Comparison of ENCODE assay signal across 21 cellular contexts in genomic region chr2:53708988-53709387, GRCh38.
"Had no signal": no experiment of that assay in that cellular context is flagged by ENCODE, and none has a peak within 500 bp of the region (broad histone marks: within the 10 kb centered on the region; RNA-seq: fewer than 3 reads in every experiment).

No MANE protein-coding gene starts in this region.

- H3K27ac ChIP-seq: esophagus squamous epithelium, gastrocnemius medialis, spleen, thyroid gland, upper lobe of right lung had no signal

- H3K4me1 Mint-ChIP-seq: activated T-helper 17 cell treated with anti-CD3 and anti-CD28 coated beads, Interleukin-2, amount 50 U/mL, for 72 hours had no signal

- ATAC-seq: activated naive CD4-positive, alpha-beta T cell treated with anti-CD3 and anti-CD28 coated beads, Interleukin-2, amount 50 U/mL, for 72 hours; activated T-helper 17 cell treated with anti-CD3 and anti-CD28 coated beads, Interleukin-2, amount 50 U/mL, for 72 hours; gastrocnemius medialis; natural killer cell treated with Interleukin-12 subunit alpha and Interleukin-12 subunit beta and Interleukin-15 and Interleukin-18, amount 100 ng/mL, for 72 hours; upper lobe of right lung had no signal

- H3K27me3 ChIP-seq: esophagus squamous epithelium, gastrocnemius medialis, spleen, thyroid gland, upper lobe of right lung had no signal

- H3K4me3 Mint-ChIP-seq: activated CD4-positive, alpha-beta T cell treated with anti-CD3 and anti-CD28 coated beads, Interleukin-2, amount 10 ng/mL, durations not matched to agents 24 days and 14 days; activated T-cell treated with anti-CD3 and anti-CD28 coated beads, Interleukin-2, amount 50 U/mL, for 24 hours; activated T-helper 17 cell treated with anti-CD3 and anti-CD28 coated beads, Interleukin-2, amount 50 U/mL, for 72 hours; natural killer cell treated with Interleukin-12 subunit alpha and Interleukin-12 subunit beta and Interleukin-15 and Interleukin-18, amount 100 ng/mL, for 72 hours; T-helper 1 cell treated with Interleukin-12 subunit alpha and Interleukin-12 subunit beta and Interleukin-4 antibody, amounts not matched to agents 30 μg/mL and 1 μg/mL, for 36 hours had no signal

- H3K4me3 ChIP-seq: esophagus squamous epithelium, gastrocnemius medialis, spleen, thyroid gland, upper lobe of right lung had no signal

- H3K27me3 Mint-ChIP-seq: activated CD4-positive, alpha-beta T cell treated with anti-CD3 and anti-CD28 coated beads, Interleukin-2, amount 10 ng/mL, durations not matched to agents 24 days and 14 days; activated T-cell treated with anti-CD3 and anti-CD28 coated beads, Interleukin-2, amount 50 U/mL, for 24 hours; activated T-helper 17 cell treated with anti-CD3 and anti-CD28 coated beads, Interleukin-2, amount 50 U/mL, for 72 hours; natural killer cell treated with Interleukin-12 subunit alpha and Interleukin-12 subunit beta and Interleukin-15 and Interleukin-18, amount 100 ng/mL, for 72 hours; progenitor cell of endocrine pancreas had no signal

- H3K4me1 ChIP-seq: esophagus squamous epithelium, gastrocnemius medialis, spleen, upper lobe of right lung had no signal

- H3K9me3 ChIP-seq: gastrocnemius medialis, thyroid gland, upper lobe of right lung had no signal

- H3K9me3 Mint-ChIP-seq: natural killer cell treated with Interleukin-12 subunit alpha and Interleukin-12 subunit beta and Interleukin-15 and Interleukin-18, amount 100 ng/mL, for 72 hours had no signal

- DNase-seq: activated CD4-positive, alpha-beta T cell treated with anti-CD3 and anti-CD28 coated beads, Interleukin-2, amount 10 ng/mL, durations not matched to agents 24 days and 14 days; activated CD4-positive, CD25-positive, alpha-beta regulatory T cell; activated CD8-positive, alpha-beta memory T cell treated with anti-CD3 and anti-CD28 coated beads for 24 hours; activated CD8-positive, alpha-beta memory T cell treated with anti-CD3 and anti-CD28 coated beads, Interleukin-2, amount 50 U/mL, for 4 hours; activated T-cell treated with anti-CD3 and anti-CD28 coated beads, Interleukin-2, amount 50 U/mL, for 24 hours; central memory CD4-positive, alpha-beta T cell; effector memory CD4-positive, alpha-beta T cell; esophagus squamous epithelium; gastrocnemius medialis; hippocampal formation; retina; spleen; stimulated activated CD4-positive, alpha-beta T cell treated with anti-CD3 and anti-CD28 coated beads, Interleukin-4, amount 100 ng/mL, for 1 hour; stimulated activated naive CD4-positive, alpha-beta T cell; thyroid gland; upper lobe of right lung had no signal

- H3K27ac Mint-ChIP-seq: activated CD4-positive, alpha-beta T cell treated with anti-CD3 and anti-CD28 coated beads, Interleukin-2, amount 10 ng/mL, durations not matched to agents 24 days and 14 days; activated naive CD4-positive, alpha-beta T cell treated with anti-CD3 and anti-CD28 coated beads, Interleukin-2, amount 50 U/mL, for 72 hours; activated T-cell treated with anti-CD3 and anti-CD28 coated beads, Interleukin-2, amount 50 U/mL, for 24 hours; activated T-helper 17 cell treated with anti-CD3 and anti-CD28 coated beads, Interleukin-2, amount 50 U/mL, for 72 hours; natural killer cell treated with Interleukin-12 subunit alpha and Interleukin-12 subunit beta and Interleukin-15 and Interleukin-18, amount 100 ng/mL, for 72 hours; progenitor cell of endocrine pancreas; T-helper 1 cell treated with Interleukin-12 subunit alpha and Interleukin-12 subunit beta and Interleukin-4 antibody, amounts not matched to agents 30 μg/mL and 1 μg/mL, for 36 hours had no signal
